ENCODE assay signal across 24 cellular contexts in genomic region chr4:186939226-186939625, GRCh38.
"Had no signal": no experiment of that assay in that cellular context is flagged by ENCODE, and none has a peak within 500 bp of the region (broad histone marks: within the 10 kb centered on the region; RNA-seq: fewer than 3 reads in every experiment).

No MANE protein-coding gene starts in this region.

- H3K4me1 Mint-ChIP-seq: activated naive CD8-positive, alpha-beta T cell treated with anti-CD3 and anti-CD28 coated beads for 36 hours; central memory CD8-positive, alpha-beta T cell; naive thymus-derived CD4-positive, alpha-beta T cell; stimulated activated naive B cell treated with anti-CD40 and anti-IgM and Interleukin-4, amounts not matched to agents 10 μg/mL and 1 μg/mL and 100 μg/mL, for 72 hours had no signal

- H3K27ac Mint-ChIP-seq: activated CD4-positive, alpha-beta memory T cell treated with anti-CD3 and anti-CD28 coated beads for 36 hours; activated naive CD8-positive, alpha-beta T cell treated with anti-CD3 and anti-CD28 coated beads for 36 hours; effector memory CD8-positive, alpha-beta T cell; naive thymus-derived CD4-positive, alpha-beta T cell; progenitor cell of endocrine pancreas; stimulated activated naive B cell treated with anti-CD40 and anti-IgM and Interleukin-4, amounts not matched to agents 10 μg/mL and 1 μg/mL and 100 μg/mL, for 72 hours had no signal

- H3K9me3 ChIP-seq: breast epithelium, left lung, uterus had no signal

- H3K4me3 Mint-ChIP-seq: activated CD4-positive, alpha-beta memory T cell treated with anti-CD3 and anti-CD28 coated beads for 36 hours; activated naive CD8-positive, alpha-beta T cell treated with anti-CD3 and anti-CD28 coated beads for 36 hours; central memory CD8-positive, alpha-beta T cell; effector memory CD8-positive, alpha-beta T cell; naive thymus-derived CD4-positive, alpha-beta T cell; neural crest cell; stimulated activated naive B cell treated with anti-CD40 and anti-IgM and Interleukin-4, amounts not matched to agents 10 μg/mL and 1 μg/mL and 100 μg/mL, for 72 hours had no signal

- ATAC-seq: effector memory CD8-positive, alpha-beta T cell; esophagus mucosa; left lung; naive thymus-derived CD4-positive, alpha-beta T cell; stimulated activated naive B cell treated with anti-CD40 and anti-IgM and Interleukin-4, amounts not matched to agents 10 μg/mL and 1 μg/mL and 100 μg/mL, for 72 hours had no signal

- H3K36me3 Mint-ChIP-seq: activated CD4-positive, alpha-beta memory T cell treated with anti-CD3 and anti-CD28 coated beads for 36 hours; activated naive CD8-positive, alpha-beta T cell treated with anti-CD3 and anti-CD28 coated beads for 36 hours; naive thymus-derived CD4-positive, alpha-beta T cell; stimulated activated naive B cell treated with anti-CD40 and anti-IgM and Interleukin-4, amounts not matched to agents 10 μg/mL and 1 μg/mL and 100 μg/mL, for 72 hours had no signal

- H3K27me3 Mint-ChIP-seq: activated CD4-positive, alpha-beta memory T cell treated with anti-CD3 and anti-CD28 coated beads for 36 hours; activated naive CD8-positive, alpha-beta T cell treated with anti-CD3 and anti-CD28 coated beads for 36 hours; central memory CD8-positive, alpha-beta T cell; effector memory CD8-positive, alpha-beta T cell; naive thymus-derived CD4-positive, alpha-beta T cell; stimulated activated naive B cell treated with anti-CD40 and anti-IgM and Interleukin-4, amounts not matched to agents 10 μg/mL and 1 μg/mL and 100 μg/mL, for 72 hours had no signal

- DNase-seq: activated CD4-positive, alpha-beta memory T cell treated with anti-CD3 and anti-CD28 coated beads for 36 hours; activated CD4-positive, alpha-beta T cell treated with anti-CD3 and anti-CD28 coated beads for 48 hours; activated naive CD4-positive, alpha-beta T cell treated with Interleukin-2 at 50 U/mL for 16 hours; activated naive CD8-positive, alpha-beta T cell treated with anti-CD3 and anti-CD28 coated beads for 36 hours; activated T-cell treated with anti-CD3 and anti-CD28 coated beads, Interleukin-2, amount 50 U/mL, for 48 hours; dorsolateral prefrontal cortex; effector memory CD8-positive, alpha-beta T cell; foreskin melanocyte; glutamatergic neuron; kidney glomerular epithelial cell; left lung; naive thymus-derived CD4-positive, alpha-beta T cell; retina; stimulated activated CD4-positive, alpha-beta T cell treated with anti-CD3 and anti-CD28 coated beads, Interleukin-2, amount 100 ng/mL, for 48 hours; stimulated activated CD8-positive, alpha-beta memory T cell treated with anti-CD3 and anti-CD28 coated beads, Interleukin-4, amount 100 ng/mL, for 48 hours; stimulated activated naive B cell treated with anti-CD40 and anti-IgM and Interleukin-4, amounts not matched to agents 10 μg/mL and 1 μg/mL and 100 μg/mL, for 72 hours; trophoblast cell; uterus had no signal

- H3K27me3 ChIP-seq: breast epithelium, hepatocyte, left lung, uterus had no signal

- H3K9me3 Mint-ChIP-seq: neural crest cell had no signal

- H3K27ac ChIP-seq: breast epithelium, dorsolateral prefrontal cortex, hepatocyte, left lung, uterus had no signal
